In the genomic region with DNA sequence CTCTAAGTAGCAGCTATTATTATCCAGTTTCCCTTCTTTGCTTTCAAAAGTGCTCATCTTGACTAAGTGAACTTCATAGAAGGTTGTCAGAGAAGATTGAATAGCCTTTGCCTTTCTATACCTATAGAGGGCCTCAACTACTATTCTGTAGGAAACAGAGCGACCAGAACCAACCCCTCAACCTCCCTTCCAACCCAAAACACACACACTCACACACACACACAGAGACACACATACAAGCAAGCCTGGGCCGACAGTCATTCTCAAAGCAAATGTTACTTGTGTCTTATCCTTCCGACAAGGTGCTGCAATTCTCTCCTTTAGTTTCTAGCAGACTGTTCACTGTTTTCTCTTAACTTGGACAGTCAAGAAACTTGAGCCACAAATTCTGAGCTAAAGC, we compare ENCODE assay signal across 21 cellular contexts.
"Had no signal": no experiment of that assay in that cellular context is flagged by ENCODE, and none has a peak within 500 bp of the region (broad histone marks: within the 10 kb centered on the region; RNA-seq: fewer than 3 reads in every experiment).

No MANE protein-coding gene starts in this region.

- H3K36me3 ChIP-seq: gastrocnemius medialis, right atrium auricular region, suprapubic skin, thyroid gland, upper lobe of left lung, uterus had no signal

- H3K9me3 Mint-ChIP-seq: naive thymus-derived CD4-positive, alpha-beta T cell; stimulated activated effector memory CD8-positive, alpha-beta T cell treated with anti-CD3 and anti-CD28 coated beads, Interleukin-12 subunit alpha, Interleukin-12 subunit beta, amount 100 ng/mL, for 72 hours had no signal

- H3K36me3 Mint-ChIP-seq: naive thymus-derived CD4-positive, alpha-beta T cell; stimulated activated effector memory CD8-positive, alpha-beta T cell treated with anti-CD3 and anti-CD28 coated beads, Interleukin-12 subunit alpha, Interleukin-12 subunit beta, amount 100 ng/mL, for 72 hours had no signal

- H3K4me1 Mint-ChIP-seq: naive thymus-derived CD4-positive, alpha-beta T cell; stimulated activated effector memory CD8-positive, alpha-beta T cell treated with anti-CD3 and anti-CD28 coated beads, Interleukin-12 subunit alpha, Interleukin-12 subunit beta, amount 100 ng/mL, for 72 hours had no signal

- H3K27me3 ChIP-seq: dorsolateral prefrontal cortex, esophagus muscularis mucosa, gastrocnemius medialis, right atrium auricular region, sigmoid colon, suprapubic skin, thyroid gland, upper lobe of left lung, uterus had no signal

- DNase-seq: cortex of kidney; dorsolateral prefrontal cortex; effector CD8-positive, alpha-beta T cell; gastrocnemius medialis; kidney glomerular epithelial cell; naive thymus-derived CD4-positive, alpha-beta T cell; posterior cingulate gyrus; sigmoid colon; stimulated activated CD4-positive, alpha-beta T cell treated with anti-CD3 and anti-CD28 coated beads, Interleukin-2, amount 100 ng/mL, for 48 hours; stimulated activated naive CD8-positive, alpha-beta T cell treated with anti-CD3 and anti-CD28 coated beads, Interleukin-15, Interleukin-2, amounts not matched to agents 100 U/mL and 50 U/mL, for 24 hours; thyroid gland; upper lobe of left lung; uterus had no signal

- H3K9me3 ChIP-seq: esophagus muscularis mucosa, gastrocnemius medialis, right atrium auricular region, sigmoid colon, suprapubic skin, thyroid gland, upper lobe of left lung, uterus had no signal

- H3K4me1 ChIP-seq: esophagus muscularis mucosa, gastrocnemius medialis, sigmoid colon, suprapubic skin, thyroid gland, upper lobe of left lung, uterus had no signal

- H3K4me3 Mint-ChIP-seq: naive thymus-derived CD4-positive, alpha-beta T cell; stimulated activated effector memory CD8-positive, alpha-beta T cell treated with anti-CD3 and anti-CD28 coated beads, Interleukin-12 subunit alpha, Interleukin-12 subunit beta, amount 100 ng/mL, for 72 hours had no signal

- H3K4me3 ChIP-seq: dorsolateral prefrontal cortex, esophagus muscularis mucosa, gastrocnemius medialis, right atrium auricular region, sigmoid colon, skin epidermis, suprapubic skin, thyroid gland, upper lobe of left lung, uterus had no signal

- H3K27ac ChIP-seq: dorsolateral prefrontal cortex, epithelial cell of prostate, esophagus muscularis mucosa, gastrocnemius medialis, right atrium auricular region, sigmoid colon, skin epidermis, suprapubic skin, thyroid gland, upper lobe of left lung, uterus had no signal

- FAIRE-seq: endometrium, islet of Langerhans had no signal

- H3K27ac Mint-ChIP-seq: naive thymus-derived CD4-positive, alpha-beta T cell; stimulated activated effector memory CD8-positive, alpha-beta T cell treated with anti-CD3 and anti-CD28 coated beads, Interleukin-12 subunit alpha, Interleukin-12 subunit beta, amount 100 ng/mL, for 72 hours had no signal
